ENCODE assay signal across 1 cellular context in genomic region chr22:36204001-36204640, GRCh38.
TF ChIP-seq lines count a peak whose summit lies in the region.

No MANE protein-coding gene starts in this region.

TF ChIP-seq in K562, 482 proteins besides CTCF, POLR2A, EP300 and RAD21:
- no peak for TF ChIP-seq PHF21A (IDR thresholded peaks at IDR 0.05; ENCODE audit: borderline replicate concordance, low read depth)
- TF ChIP-seq, protein P1, sequence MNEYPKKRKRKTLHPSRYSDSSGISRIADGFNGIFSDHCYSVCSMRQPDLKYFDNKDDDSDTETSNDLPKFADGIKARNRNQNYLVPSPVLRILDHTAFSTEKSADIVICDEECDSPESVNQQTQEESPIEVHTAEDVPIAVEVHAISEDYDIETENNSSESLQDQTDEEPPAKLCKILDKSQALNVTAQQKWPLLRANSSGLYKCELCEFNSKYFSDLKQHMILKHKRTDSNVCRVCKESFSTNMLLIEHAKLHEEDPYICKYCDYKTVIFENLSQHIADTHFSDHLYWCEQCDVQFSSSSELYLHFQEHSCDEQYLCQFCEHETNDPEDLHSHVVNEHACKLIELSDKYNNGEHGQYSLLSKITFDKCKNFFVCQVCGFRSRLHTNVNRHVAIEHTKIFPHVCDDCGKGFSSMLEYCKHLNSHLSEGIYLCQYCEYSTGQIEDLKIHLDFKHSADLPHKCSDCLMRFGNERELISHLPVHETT (CRISPR knock-in tag; conservative IDR thresholded peaks at IDR 0.05 in 1 of 2, IDR thresholded peaks at IDR 0.05 in 1 of 2) = no peak
- TF ChIP-seq ZNF740 (CRISPR knock-in tag; IDR thresholded peaks at IDR 0.05) = no peak
- TF ChIP-seq ZNF740 (tag; IDR thresholded peaks at IDR 0.05) = no peak
- no peak for TF ChIP-seq ZKSCAN3 (CRISPR knock-in tag; IDR thresholded peaks at IDR 0.05)
- TF ChIP-seq NCOA1 (IDR thresholded peaks at IDR 0.05; ENCODE audit: low read depth) = no peak
- TF ChIP-seq ZFP91 (CRISPR knock-in tag; IDR thresholded peaks at IDR 0.05) = no peak
- no peak for TF ChIP-seq NR3C1 (CRISPR knock-in tag; IDR thresholded peaks at IDR 0.05)
- TF ChIP-seq EGR1 (conservative IDR thresholded peaks at IDR 0.05) = no peak
- TF ChIP-seq RAD51 (IDR thresholded peaks at IDR 0.05; ENCODE audit: borderline replicate concordance, low read depth) = no peak
